In the genomic region with DNA sequence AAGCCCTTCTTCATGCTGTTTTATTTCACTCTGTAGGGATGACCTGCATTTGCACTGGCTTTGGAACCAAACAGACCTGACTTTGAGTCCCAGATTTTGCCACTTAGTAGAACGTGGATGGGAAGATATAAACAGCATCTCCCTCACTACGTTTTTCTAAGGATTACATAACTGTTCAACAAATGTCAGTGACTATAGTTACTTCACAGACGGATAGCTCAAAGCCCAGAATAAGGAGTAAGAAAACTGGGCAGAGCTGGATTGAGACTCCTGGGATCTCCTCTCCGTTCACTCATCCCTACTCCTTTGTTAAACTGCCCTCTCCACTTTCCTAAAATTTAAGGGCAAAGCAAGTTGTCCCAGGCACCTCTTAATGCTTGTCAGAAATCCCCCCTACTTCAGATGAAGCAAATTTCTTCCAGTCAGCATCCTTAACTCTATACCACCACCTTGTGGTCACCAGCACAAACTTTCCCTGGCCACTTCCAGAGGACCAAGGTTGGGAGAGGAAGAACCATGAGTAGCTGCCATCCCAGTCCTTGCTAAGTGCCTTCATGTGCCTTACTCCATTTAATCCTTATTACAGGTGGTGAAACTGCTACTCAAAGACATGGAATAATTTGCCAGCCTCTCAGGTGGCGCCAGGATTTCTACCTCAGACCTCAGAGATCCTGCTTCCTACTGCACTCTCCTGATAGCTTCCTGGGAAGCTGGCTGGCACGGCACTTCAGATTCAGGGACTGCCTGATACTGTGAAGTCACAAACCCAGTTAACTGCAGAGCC, we compare ENCODE assay signal across 1 cellular context.
TF ChIP-seq lines count a peak whose summit lies in the region.

No MANE protein-coding gene starts in this region.

TF ChIP-seq in GM23338, 12 proteins besides CTCF, POLR2A, EP300 and RAD21 (continued from another document):
- TF ChIP-seq, protein P1, sequence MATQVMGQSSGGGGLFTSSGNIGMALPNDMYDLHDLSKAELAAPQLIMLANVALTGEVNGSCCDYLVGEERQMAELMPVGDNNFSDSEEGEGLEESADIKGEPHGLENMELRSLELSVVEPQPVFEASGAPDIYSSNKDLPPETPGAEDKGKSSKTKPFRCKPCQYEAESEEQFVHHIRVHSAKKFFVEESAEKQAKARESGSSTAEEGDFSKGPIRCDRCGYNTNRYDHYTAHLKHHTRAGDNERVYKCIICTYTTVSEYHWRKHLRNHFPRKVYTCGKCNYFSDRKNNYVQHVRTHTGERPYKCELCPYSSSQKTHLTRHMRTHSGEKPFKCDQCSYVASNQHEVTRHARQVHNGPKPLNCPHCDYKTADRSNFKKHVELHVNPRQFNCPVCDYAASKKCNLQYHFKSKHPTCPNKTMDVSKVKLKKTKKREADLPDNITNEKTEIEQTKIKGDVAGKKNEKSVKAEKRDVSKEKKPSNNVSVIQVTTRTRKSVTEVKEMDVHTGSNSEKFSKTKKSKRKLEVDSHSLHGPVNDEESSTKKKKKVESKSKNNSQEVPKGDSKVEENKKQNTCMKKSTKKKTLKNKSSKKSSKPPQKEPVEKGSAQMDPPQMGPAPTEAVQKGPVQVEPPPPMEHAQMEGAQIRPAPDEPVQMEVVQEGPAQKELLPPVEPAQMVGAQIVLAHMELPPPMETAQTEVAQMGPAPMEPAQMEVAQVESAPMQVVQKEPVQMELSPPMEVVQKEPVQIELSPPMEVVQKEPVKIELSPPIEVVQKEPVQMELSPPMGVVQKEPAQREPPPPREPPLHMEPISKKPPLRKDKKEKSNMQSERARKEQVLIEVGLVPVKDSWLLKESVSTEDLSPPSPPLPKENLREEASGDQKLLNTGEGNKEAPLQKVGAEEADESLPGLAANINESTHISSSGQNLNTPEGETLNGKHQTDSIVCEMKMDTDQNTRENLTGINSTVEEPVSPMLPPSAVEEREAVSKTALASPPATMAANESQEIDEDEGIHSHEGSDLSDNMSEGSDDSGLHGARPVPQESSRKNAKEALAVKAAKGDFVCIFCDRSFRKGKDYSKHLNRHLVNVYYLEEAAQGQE (IDR thresholded peaks at IDR 0.05; ENCODE audit: unreplicated experiment), result no peak
- TF ChIP-seq, protein P2, sequence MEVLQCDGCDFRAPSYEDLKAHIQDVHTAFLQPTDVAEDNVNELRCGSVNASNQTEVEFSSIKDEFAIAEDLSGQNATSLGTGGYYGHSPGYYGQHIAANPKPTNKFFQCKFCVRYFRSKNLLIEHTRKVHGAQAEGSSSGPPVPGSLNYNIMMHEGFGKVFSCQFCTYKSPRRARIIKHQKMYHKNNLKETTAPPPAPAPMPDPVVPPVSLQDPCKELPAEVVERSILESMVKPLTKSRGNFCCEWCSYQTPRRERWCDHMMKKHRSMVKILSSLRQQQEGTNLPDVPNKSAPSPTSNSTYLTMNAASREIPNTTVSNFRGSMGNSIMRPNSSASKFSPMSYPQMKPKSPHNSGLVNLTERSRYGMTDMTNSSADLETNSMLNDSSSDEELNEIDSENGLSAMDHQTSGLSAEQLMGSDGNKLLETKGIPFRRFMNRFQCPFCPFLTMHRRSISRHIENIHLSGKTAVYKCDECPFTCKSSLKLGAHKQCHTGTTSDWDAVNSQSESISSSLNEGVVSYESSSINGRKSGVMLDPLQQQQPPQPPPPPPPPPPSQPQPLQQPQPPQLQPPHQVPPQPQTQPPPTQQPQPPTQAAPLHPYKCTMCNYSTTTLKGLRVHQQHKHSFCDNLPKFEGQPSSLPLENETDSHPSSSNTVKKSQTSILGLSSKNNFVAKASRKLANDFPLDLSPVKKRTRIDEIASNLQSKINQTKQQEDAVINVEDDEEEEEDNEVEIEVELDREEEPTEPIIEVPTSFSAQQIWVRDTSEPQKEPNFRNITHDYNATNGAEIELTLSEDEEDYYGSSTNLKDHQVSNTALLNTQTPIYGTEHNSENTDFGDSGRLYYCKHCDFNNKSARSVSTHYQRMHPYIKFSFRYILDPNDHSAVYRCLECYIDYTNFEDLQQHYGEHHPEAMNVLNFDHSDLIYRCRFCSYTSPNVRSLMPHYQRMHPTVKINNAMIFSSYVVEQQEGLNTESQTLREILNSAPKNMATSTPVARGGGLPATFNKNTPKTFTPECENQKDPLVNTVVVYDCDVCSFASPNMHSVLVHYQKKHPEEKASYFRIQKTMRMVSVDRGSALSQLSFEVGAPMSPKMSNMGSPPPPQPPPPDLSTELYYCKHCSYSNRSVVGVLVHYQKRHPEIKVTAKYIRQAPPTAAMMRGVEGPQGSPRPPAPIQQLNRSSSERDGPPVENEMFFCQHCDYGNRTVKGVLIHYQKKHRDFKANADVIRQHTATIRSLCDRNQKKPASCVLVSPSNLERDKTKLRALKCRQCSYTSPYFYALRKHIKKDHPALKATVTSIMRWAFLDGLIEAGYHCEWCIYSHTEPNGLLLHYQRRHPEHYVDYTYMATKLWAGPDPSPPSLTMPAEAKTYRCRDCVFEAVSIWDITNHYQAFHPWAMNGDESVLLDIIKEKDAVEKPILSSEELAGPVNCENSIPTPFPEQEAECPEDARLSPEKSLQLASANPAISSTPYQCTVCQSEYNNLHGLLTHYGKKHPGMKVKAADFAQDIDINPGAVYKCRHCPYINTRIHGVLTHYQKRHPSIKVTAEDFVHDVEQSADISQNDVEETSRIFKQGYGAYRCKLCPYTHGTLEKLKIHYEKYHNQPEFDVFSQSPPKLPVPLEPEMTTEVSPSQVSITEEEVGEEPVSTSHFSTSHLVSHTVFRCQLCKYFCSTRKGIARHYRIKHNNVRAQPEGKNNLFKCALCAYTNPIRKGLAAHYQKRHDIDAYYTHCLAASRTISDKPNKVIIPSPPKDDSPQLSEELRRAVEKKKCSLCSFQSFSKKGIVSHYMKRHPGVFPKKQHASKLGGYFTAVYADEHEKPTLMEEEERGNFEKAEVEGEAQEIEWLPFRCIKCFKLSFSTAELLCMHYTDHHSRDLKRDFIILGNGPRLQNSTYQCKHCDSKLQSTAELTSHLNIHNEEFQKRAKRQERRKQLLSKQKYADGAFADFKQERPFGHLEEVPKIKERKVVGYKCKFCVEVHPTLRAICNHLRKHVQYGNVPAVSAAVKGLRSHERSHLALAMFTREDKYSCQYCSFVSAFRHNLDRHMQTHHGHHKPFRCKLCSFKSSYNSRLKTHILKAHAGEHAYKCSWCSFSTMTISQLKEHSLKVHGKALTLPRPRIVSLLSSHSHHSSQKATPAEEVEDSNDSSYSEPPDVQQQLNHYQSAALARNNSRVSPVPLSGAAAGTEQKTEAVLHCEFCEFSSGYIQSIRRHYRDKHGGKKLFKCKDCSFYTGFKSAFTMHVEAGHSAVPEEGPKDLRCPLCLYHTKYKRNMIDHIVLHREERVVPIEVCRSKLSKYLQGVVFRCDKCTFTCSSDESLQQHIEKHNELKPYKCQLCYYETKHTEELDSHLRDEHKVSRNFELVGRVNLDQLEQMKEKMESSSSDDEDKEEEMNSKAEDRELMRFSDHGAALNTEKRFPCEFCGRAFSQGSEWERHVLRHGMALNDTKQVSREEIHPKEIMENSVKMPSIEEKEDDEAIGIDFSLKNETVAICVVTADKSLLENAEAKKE (CRISPR knock-in tag; IDR thresholded peaks at IDR 0.05), result no peak
